ENCODE assay signal across 8 cellular contexts in genomic region chr1:86705633-86705985, GRCh38. TPM values are rescaled to one million over a fixed set of nuclear protein-coding genes. Genes with fewer than 3 reads are reported as not detected.
A peak's percentile ranks its signal among the peaks of the same experiment; 100 is the strongest.
DNase-seq lines count a peak whose midpoint lies in the region; ATAC-seq, FAIRE-seq and TF ChIP-seq lines count a peak whose summit lies in the region.

No MANE protein-coding gene starts in this region.

- H4K8ac ChIP-seq in trophoblast cell (ENCODE audit: low read depth, low read length), result no peak overlapping the region

- H3K4me3 ChIP-seq in esophagus muscularis mucosa (peak overlapping the region; percentile 74 to 95 (median 94)), trophoblast cell (ENCODE audit: low read depth, low read length) (peak overlapping the region; percentile 95)

- peaks cover 43 to 59% (median 57%) of the 10 kb centered on the region in 4 donors for H3K4me1 ChIP-seq in esophagus muscularis mucosa
- no peaks in the 10 kb centered on the region for H3K4me1 ChIP-seq in trophoblast cell (ENCODE audit: control insufficient read depth in 1 of 2, insufficient read depth in 2 of 2, low read length in 2 of 2)

- H3K4me2 ChIP-seq in trophoblast cell (ENCODE audit: low read length), result peak overlapping the region; percentile 59

- peaks cover 26% of the 10 kb centered on the region for H3K4me1 Mint-ChIP-seq in Calu3 (ENCODE audit: low read depth, unreplicated experiment)

- H2BK12ac ChIP-seq in trophoblast cell (ENCODE audit: low read length), result no peak overlapping the region

- DNase-seq in Calu3, result no peak
- DNase-seq in RPMI8226, result peak; percentile 26
- no peak for DNase-seq in esophagus muscularis mucosa (ENCODE audit: extremely low spot score)
- peak in 1 of 2 donors; percentile 33 for DNase-seq in trophoblast cell
- DNase-seq in activated CD4-positive, CD25-positive, alpha-beta regulatory T cell (lab: John Stamatoyannopoulos, UW), result no peak
- DNase-seq in urothelium cell line (ENCODE audit: low spot score), result no peak
- no peak for DNase-seq in NCI-H2171 treated with DMSO at 0.1 percent for 48 hours (lab: John Stamatoyannopoulos, UW)

- no peak overlapping the region for H2AFZ ChIP-seq in trophoblast cell (ENCODE audit: insufficient read depth, low read length, poor library complexity)

- H3K18ac ChIP-seq in trophoblast cell (ENCODE audit: low read length), result no peak overlapping the region

- no peak overlapping the region for H4K91ac ChIP-seq in trophoblast cell (ENCODE audit: low read depth, low read length)

- H3K23ac ChIP-seq in trophoblast cell (ENCODE audit: low read length), result no peak overlapping the region

- intact Hi-C loops in Calu3 (cut with micrococcal nuclease; ENCODE audit: unreplicated experiment) (no loop called here), esophagus muscularis mucosa (cut with DNase I) (loop anchor here (10.0 kb wide), 3 partner anchors 209 to 379 kb away; partner anchors contain the start of genes HS2ST1, ODF2L and SELENOF)

- peaks cover 11% of the 10 kb centered on the region for H3K79me1 ChIP-seq in trophoblast cell (ENCODE audit: low read length)

- H4K12ac ChIP-seq in trophoblast cell (ENCODE audit: low read depth, low read length), result no peak overlapping the region

- no peak overlapping the region for H3K14ac ChIP-seq in trophoblast cell (ENCODE audit: low read length)

- peak overlapping the region; percentile 81 for H3K27ac Mint-ChIP-seq in Calu3 (ENCODE audit: unreplicated experiment)

- no peaks in the 10 kb centered on the region for H3K27me3 Mint-ChIP-seq in Calu3 (ENCODE audit: unreplicated experiment)

- H3K27ac ChIP-seq in esophagus muscularis mucosa (replicated peaks in 1 of 4) (peak overlapping the region; percentile 91 to 98 (median 98)), trophoblast cell (ENCODE audit: low read depth, low read length) (peak overlapping the region; percentile 96)

- CTCF ChIA-PET in Calu3 (lab: Charles Lee), result interaction anchor here (0.8 to 2.7 kb wide), 4 partner anchors 9 to 310 kb away, joined by 3 to 24 read pairs (median 6); no protein-coding TSS in a partner anchor

- ATAC-seq in GM18505 (IDR thresholded peaks at IDR 0.05; ENCODE audit: unreplicated experiment), result no peak

- H2AK5ac ChIP-seq in trophoblast cell (ENCODE audit: low read length), result no peak overlapping the region

- WGBS in esophagus muscularis mucosa, result 2% methylated on average over 4 of the region's 4 CpGs
- WGBS in trophoblast cell (ENCODE audit: extremely low coverage, insufficient coverage, insufficient read length), result no CpG with 5 or more reads among the region's 4 CpGs

- H2BK120ac ChIP-seq in trophoblast cell (ENCODE audit: insufficient read depth, low read length, poor library complexity), result no peak overlapping the region

- FAIRE-seq in urothelium cell line (lab: Jason Lieb, UNC), result no peak

- H3K79me2 ChIP-seq in trophoblast cell (ENCODE audit: control insufficient read depth, insufficient read depth, low read length, poor library complexity), result peaks cover 7% of the 10 kb centered on the region

- H3K4ac ChIP-seq in trophoblast cell (ENCODE audit: low read depth, low read length), result peak overlapping the region; percentile 90

- BruUV-seq in Calu3 (replicated peaks; lab: Mats Ljungman, UMichigan), result TSS peak; percentile 38

- peaks cover 35% of the 10 kb centered on the region for H3K36me3 Mint-ChIP-seq in Calu3 (ENCODE audit: insufficient read depth, unreplicated experiment)

- H3K4me3 Mint-ChIP-seq in Calu3 (ENCODE audit: low read depth, unreplicated experiment), result peak overlapping the region; percentile 82

- TF ChIP-seq EP300 in esophagus muscularis mucosa (IDR thresholded peaks at IDR 0.05), result no peak

- TF ChIP-seq CTCF in Calu3 (IDR thresholded peaks at IDR 0.05; ENCODE audit: unreplicated experiment), result no peak
- TF ChIP-seq CTCF in esophagus muscularis mucosa (IDR thresholded peaks at IDR 0.05), result no peak

- peak overlapping the region; percentile 83 for H2BK5ac ChIP-seq in trophoblast cell (ENCODE audit: low read depth, low read length, poor library complexity)

- H3K9ac ChIP-seq in trophoblast cell (ENCODE audit: low read length), result peak overlapping the region; percentile 51

- TF ChIP-seq POLR2A in esophagus muscularis mucosa (IDR thresholded peaks at IDR 0.05; ENCODE audit: low read depth) (no peak), GM18505 (IDR thresholded peaks at IDR 0.05; ENCODE audit: borderline replicate concordance, extremely low read depth, insufficient read depth, insufficient read length) (no peak)

- H3K36me3 ChIP-seq in esophagus muscularis mucosa (no peaks in the 10 kb centered on the region), trophoblast cell (ENCODE audit: control insufficient read depth in 1 of 2, insufficient read depth in 2 of 2, low read length in 2 of 2) (no peaks in the 10 kb centered on the region)

- no peaks in the 10 kb centered on the region for H3K9me3 ChIP-seq in esophagus muscularis mucosa
- no peaks in the 10 kb centered on the region for H3K9me3 ChIP-seq in trophoblast cell (ENCODE audit: insufficient read depth, low read depth, low read length)

- H3K9me3 Mint-ChIP-seq in Calu3 (ENCODE audit: low read depth, unreplicated experiment), result no peaks in the 10 kb centered on the region

- H3K27me3 ChIP-seq in esophagus muscularis mucosa (no peaks in the 10 kb centered on the region), trophoblast cell (ENCODE audit: insufficient read depth, low read length) (no peaks in the 10 kb centered on the region)

RNA-seq across cellular contexts. Expression of gene SH3GLB1, which starts 1.2 kb away (rescaled TPM):
- total RNA-seq in Calu3 (2022), result 53.4 and 54.6 TPM in 2 replicates
- 10 to 100 TPM; 56.2 to 73.1 (median 61.8) TPM for total RNA-seq in esophagus muscularis mucosa
- polyA plus RNA-seq in trophoblast cell (2013), result 72.0 and 73.0 TPM in 2 replicates
